ENCODE assay signal across 11 cellular contexts in genomic region chr1:27560271-27561125, GRCh38. TPM values are rescaled to one million over a fixed set of nuclear protein-coding genes. Genes with fewer than 3 reads are reported as not detected.
DNase-seq lines count a peak whose midpoint lies in the region; ATAC-seq and TF ChIP-seq lines count a peak whose summit lies in the region.
"Had no signal": no experiment of that assay in that cellular context is flagged by ENCODE, and none has a peak within 500 bp of the region (broad histone marks: within the 10 kb centered on the region; RNA-seq: fewer than 3 reads in every experiment).

No MANE protein-coding gene starts in this region.

- no peaks in the 10 kb centered on the region for H3K9me3 Mint-ChIP-seq in endothelial cell (ENCODE audit: unreplicated experiment)
- H3K9me3 Mint-ChIP-seq in nephron progenitor cell, result no peaks in the 10 kb centered on the region
- H3K9me3 Mint-ChIP-seq: activated CD4-positive, alpha-beta T cell treated with anti-CD3 and anti-CD28 coated beads, Interleukin-2, amount 10 ng/mL, durations not matched to agents 7 days and 5 days had no signal

- peaks cover 99% of the 10 kb centered on the region for H3K4me1 ChIP-seq in left ventricle myocardium inferior
- H3K4me1 ChIP-seq in vagina, result peaks cover 99% of the 10 kb centered on the region

- H3K36me3 ChIP-seq in left ventricle myocardium inferior (peaks cover 9% of the 10 kb centered on the region), vagina (no peaks in the 10 kb centered on the region)

- TF ChIP-seq CTCF in left ventricle myocardium inferior (IDR thresholded peaks at IDR 0.05; ENCODE audit: borderline replicate concordance), result no peak
- no peak for TF ChIP-seq CTCF in endothelial cell (IDR thresholded peaks at IDR 0.05; ENCODE audit: unreplicated experiment)
- TF ChIP-seq CTCF in nephron progenitor cell (IDR thresholded peaks at IDR 0.05), result no peak
- no peak for TF ChIP-seq CTCF in vagina (IDR thresholded peaks at IDR 0.05)

- intact Hi-C loops in left ventricle myocardium inferior (cut with micrococcal nuclease) (no loop called here), Right ventricle myocardium superior (cut with DNase I) (no loop called here), vagina (cut with DNase I) (no loop called here)

- DNase-seq in left ventricle myocardium inferior, result peak; percentile 20
- no peak for DNase-seq in Right ventricle myocardium superior
- no peak for DNase-seq in endothelial cell (ENCODE audit: low spot score)
- DNase-seq in nephron progenitor cell, result no peak
- DNase-seq in vagina (ENCODE audit: extremely low spot score in 2 of 2), result no peak
- no peak for DNase-seq in NCI-H2029 (lab: John Stamatoyannopoulos, UW)
- no peak for DNase-seq in stimulated activated CD4-positive, alpha-beta T cell treated with anti-CD3 and anti-CD28 coated beads, Interleukin-4, amount 100 ng/mL, for 1 hour
- DNase-seq: activated CD4-positive, alpha-beta T cell treated with anti-CD3 and anti-CD28 coated beads, Interleukin-2, amount 10 ng/mL, durations not matched to agents 7 days and 5 days; amniotic stem cell; PC-3 had no signal

- peaks cover 11% of the 10 kb centered on the region for H3K36me3 Mint-ChIP-seq in endothelial cell (ENCODE audit: low read depth, unreplicated experiment)
- peaks cover 4% of the 10 kb centered on the region for H3K36me3 Mint-ChIP-seq in nephron progenitor cell (ENCODE audit: low read depth)

- no peak for TF ChIP-seq POLR2A in vagina (IDR thresholded peaks at IDR 0.05)

- H3K27me3 Mint-ChIP-seq in endothelial cell (ENCODE audit: unreplicated experiment) (peaks cover 16% of the 10 kb centered on the region), nephron progenitor cell (ENCODE audit: low read depth, poor library complexity) (no peaks in the 10 kb centered on the region)
- H3K27me3 Mint-ChIP-seq: activated CD4-positive, alpha-beta T cell treated with anti-CD3 and anti-CD28 coated beads, Interleukin-2, amount 10 ng/mL, durations not matched to agents 7 days and 5 days had no signal

- peak overlapping the region; percentile 97 for H3K27ac ChIP-seq in left ventricle myocardium inferior (replicated peaks)
- peak overlapping the region; percentile 96 for H3K27ac ChIP-seq in vagina

- peaks cover 46% of the 10 kb centered on the region for H3K4me1 Mint-ChIP-seq in endothelial cell (ENCODE audit: unreplicated experiment)
- H3K4me1 Mint-ChIP-seq in nephron progenitor cell, result peaks cover 92% of the 10 kb centered on the region

- H3K9me3 ChIP-seq in left ventricle myocardium inferior (replicated peaks) (no peaks in the 10 kb centered on the region), vagina (no peaks in the 10 kb centered on the region)

- ATAC-seq in Right ventricle myocardium superior (ENCODE audit: poor library complexity) (no peak), GM21367 (IDR thresholded peaks at IDR 0.05; ENCODE audit: unreplicated experiment) (no peak)
- ATAC-seq: PC-3 had no signal

- no peak overlapping the region for H3K4me3 ChIP-seq in left ventricle myocardium inferior
- peak overlapping the region in 1 of 2 donors; percentile 14 for H3K4me3 ChIP-seq in vagina

- H3K27me3 ChIP-seq in left ventricle myocardium inferior (ENCODE audit: low read depth) (no peaks in the 10 kb centered on the region), vagina (no peaks in the 10 kb centered on the region)

- peak overlapping the region; percentile 0 for H3K4me3 Mint-ChIP-seq in endothelial cell (ENCODE audit: unreplicated experiment)
- peak overlapping the region; percentile 48 for H3K4me3 Mint-ChIP-seq in nephron progenitor cell
- H3K4me3 Mint-ChIP-seq: activated CD4-positive, alpha-beta T cell treated with anti-CD3 and anti-CD28 coated beads, Interleukin-2, amount 10 ng/mL, durations not matched to agents 7 days and 5 days had no signal

- H3K27ac Mint-ChIP-seq in endothelial cell (ENCODE audit: unreplicated experiment) (peak overlapping the region; percentile 1), nephron progenitor cell (peak overlapping the region; percentile 92)

RNA-seq across cellular contexts. Expression of gene AHDC1, which starts 43.4 kb away (rescaled TPM):
- total RNA-seq in left ventricle myocardium inferior, result 40.1 TPM
- 47.4 TPM for total RNA-seq in Right ventricle myocardium superior
- 48.0 TPM for total RNA-seq in endothelial cell (ENCODE audit: unreplicated experiment)
- 62.4 TPM for total RNA-seq in vagina
